In the genomic region with DNA sequence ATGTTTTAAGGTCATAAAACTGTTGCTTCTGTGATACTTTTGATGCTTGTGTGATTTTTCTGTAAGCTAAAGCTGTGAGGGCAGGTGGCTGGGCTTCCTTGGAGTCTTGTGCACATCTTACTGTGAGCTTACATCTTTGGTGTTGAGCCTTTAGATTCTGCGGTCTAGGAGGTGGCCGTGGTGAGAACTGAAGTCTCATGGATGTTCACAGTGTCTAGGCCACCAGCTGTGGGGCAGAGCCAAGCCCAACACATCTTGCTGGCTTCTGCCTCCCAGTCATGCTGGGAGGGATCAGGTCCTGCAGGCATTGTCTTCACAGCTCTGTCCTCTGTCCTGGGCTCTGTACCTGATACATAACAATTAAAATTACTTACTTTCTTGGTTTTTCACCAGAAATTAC, we compare ENCODE assay signal across 2 cellular contexts.
TF ChIP-seq lines count a peak whose summit lies in the region.

No MANE protein-coding gene starts in this region.

TF ChIP-seq in H1, 55 proteins besides CTCF, POLR2A, EP300 and RAD21:
- TF ChIP-seq, protein P1, sequence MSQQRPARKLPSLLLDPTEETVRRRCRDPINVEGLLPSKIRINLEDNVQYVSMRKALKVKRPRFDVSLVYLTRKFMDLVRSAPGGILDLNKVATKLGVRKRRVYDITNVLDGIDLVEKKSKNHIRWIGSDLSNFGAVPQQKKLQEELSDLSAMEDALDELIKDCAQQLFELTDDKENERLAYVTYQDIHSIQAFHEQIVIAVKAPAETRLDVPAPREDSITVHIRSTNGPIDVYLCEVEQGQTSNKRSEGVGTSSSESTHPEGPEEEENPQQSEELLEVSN (IDR thresholded peaks at IDR 0.05), result no peak
- TF ChIP-seq TEAD4 (IDR thresholded peaks at IDR 0.05; ENCODE audit: low read depth, low read length) (no peak), HDAC6 (IDR thresholded peaks at IDR 0.05; ENCODE audit: low read depth, low read length) (no peak), CHD2 (IDR thresholded peaks at IDR 0.05; ENCODE audit: low read length) (no peak), RXRA (IDR thresholded peaks at IDR 0.05; ENCODE audit: insufficient read depth, low read depth, low read length) (no peak), JUN (IDR thresholded peaks at IDR 0.05; ENCODE audit: low read depth, low read length) (no peak)

TF ChIP-seq in SK-N-SH, 30 proteins besides CTCF, POLR2A, EP300 and RAD21:
- TF ChIP-seq MEF2A (IDR thresholded peaks at IDR 0.05; ENCODE audit: borderline replicate concordance, low read depth) (no peak), NRF1 (IDR thresholded peaks at IDR 0.05; ENCODE audit: low read depth, low read length) (no peak), NFIC (IDR thresholded peaks at IDR 0.05; ENCODE audit: borderline replicate concordance) (no peak), JUND (IDR thresholded peaks at IDR 0.05) (no peak), ELF1 (IDR thresholded peaks at IDR 0.05) (no peak), GATA2 (CRISPR knock-in tag; IDR thresholded peaks at IDR 0.05) (no peak), CHD2 (IDR thresholded peaks at IDR 0.05; ENCODE audit: low read length, partially characterized antibody) (no peak), YY1 (IDR thresholded peaks at IDR 0.05; ENCODE audit: low read depth) (no peak), FOXM1 (IDR thresholded peaks at IDR 0.05; ENCODE audit: low read depth) (no peak), RFX5 (IDR thresholded peaks at IDR 0.05; ENCODE audit: low read length) (no peak), SIN3A (IDR thresholded peaks at IDR 0.05; ENCODE audit: borderline replicate concordance, low read depth, low read length) (no peak), RXRA (IDR thresholded peaks at IDR 0.05; ENCODE audit: borderline replicate concordance, low read depth) (no peak)
- TF ChIP-seq, protein P2, sequence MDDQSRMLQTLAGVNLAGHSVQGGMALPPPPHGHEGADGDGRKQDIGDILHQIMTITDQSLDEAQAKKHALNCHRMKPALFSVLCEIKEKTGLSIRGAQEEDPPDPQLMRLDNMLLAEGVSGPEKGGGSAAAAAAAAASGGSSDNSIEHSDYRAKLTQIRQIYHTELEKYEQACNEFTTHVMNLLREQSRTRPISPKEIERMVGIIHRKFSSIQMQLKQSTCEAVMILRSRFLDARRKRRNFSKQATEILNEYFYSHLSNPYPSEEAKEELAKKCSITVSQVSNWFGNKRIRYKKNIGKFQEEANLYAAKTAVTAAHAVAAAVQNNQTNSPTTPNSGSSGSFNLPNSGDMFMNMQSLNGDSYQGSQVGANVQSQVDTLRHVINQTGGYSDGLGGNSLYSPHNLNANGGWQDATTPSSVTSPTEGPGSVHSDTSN (IDR thresholded peaks at IDR 0.05), result no peak
- TF ChIP-seq, protein P3, sequence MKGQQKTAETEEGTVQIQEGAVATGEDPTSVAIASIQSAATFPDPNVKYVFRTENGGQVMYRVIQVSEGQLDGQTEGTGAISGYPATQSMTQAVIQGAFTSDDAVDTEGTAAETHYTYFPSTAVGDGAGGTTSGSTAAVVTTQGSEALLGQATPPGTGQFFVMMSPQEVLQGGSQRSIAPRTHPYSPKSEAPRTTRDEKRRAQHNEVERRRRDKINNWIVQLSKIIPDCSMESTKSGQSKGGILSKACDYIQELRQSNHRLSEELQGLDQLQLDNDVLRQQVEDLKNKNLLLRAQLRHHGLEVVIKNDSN (IDR thresholded peaks at IDR 0.05; ENCODE audit: borderline replicate concordance, low read depth), result no peak
- TF ChIP-seq, protein P4, sequence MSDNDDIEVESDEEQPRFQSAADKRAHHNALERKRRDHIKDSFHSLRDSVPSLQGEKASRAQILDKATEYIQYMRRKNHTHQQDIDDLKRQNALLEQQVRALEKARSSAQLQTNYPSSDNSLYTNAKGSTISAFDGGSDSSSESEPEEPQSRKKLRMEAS (IDR thresholded peaks at IDR 0.05; ENCODE audit: low read depth), result no peak
